ENCODE assay signal across 12 cellular contexts in genomic region chr4:150237110-150237852, GRCh38.
A peak's percentile ranks its signal among the peaks of the same experiment; 100 is the strongest.
DNase-seq lines count a peak whose midpoint lies in the region; ATAC-seq, FAIRE-seq and TF ChIP-seq lines count a peak whose summit lies in the region.
"Had no signal": no experiment of that assay in that cellular context is flagged by ENCODE, and none has a peak within 500 bp of the region (broad histone marks: within the 10 kb centered on the region; RNA-seq: fewer than 3 reads in every experiment).

No MANE protein-coding gene starts in this region.

- FAIRE-seq in K562 (lab: Jason Lieb, UNC), result no peak
- FAIRE-seq in kidney (lab: Jason Lieb, UNC), result peak; percentile 65

- H3K4me2 ChIP-seq in K562 (ENCODE audit: insufficient read depth, low read length), result no peak overlapping the region

- no peaks in the 10 kb centered on the region for H3K79me2 ChIP-seq in K562 (ENCODE audit: control insufficient read depth, insufficient read depth, low read length)

- H3K4me3 ChIP-seq in K562, result no peak overlapping the region
- H3K4me3 ChIP-seq in kidney (ENCODE audit: low read length in 2 of 2), result no peak overlapping the region

- no peaks in the 10 kb centered on the region for H3K9me3 Mint-ChIP-seq in T-helper 2 cell treated with Interferon-gamma antibody and Interleukin-4, amounts not matched to agents 5 μg/mL and 100 μg/mL, for 36 hours
- no peaks in the 10 kb centered on the region for H3K9me3 Mint-ChIP-seq in activated CD8-positive, alpha-beta memory T cell treated with anti-CD3 and anti-CD28 coated beads, Interleukin-2, amount 10 ng/mL, durations not matched to agents 7 days and 5 days (ENCODE audit: low read depth)
- H3K9me3 Mint-ChIP-seq: natural killer cell treated with Interleukin-12 subunit alpha and Interleukin-12 subunit beta and Interleukin-15 and Interleukin-18, amount 100 ng/mL, for 72 hours; type B pancreatic cell had no signal

- CTCF ChIA-PET in K562 (lab: Yijun Ruan, JAX; ENCODE audit: low intra/inter-chr PET ratio), result no interaction called here
- CTCF ChIA-PET in activated CD8-positive, alpha-beta memory T cell treated with anti-CD3 and anti-CD28 coated beads, Interleukin-2, amount 10 ng/mL, durations not matched to agents 7 days and 5 days (lab: Charles Lee), result no interaction called here

- DNase-seq in A172 (ENCODE audit: low spot score), result peak; percentile 94
- DNase-seq in HS-27A (ENCODE audit: low read depth), result peak; percentile 84
- DNase-seq in K562 (ENCODE audit: extremely low read depth in 1 of 4, low spot score in 3 of 4), result no peak
- no peak for DNase-seq in kidney
- DNase-seq in T-helper 2 cell treated with Interferon-gamma antibody and Interleukin-4, amounts not matched to agents 5 μg/mL and 100 μg/mL, for 36 hours (ENCODE audit: low spot score), result no peak
- DNase-seq in NCI-H2107 treated with DMSO at 0.1 percent for 48 hours (lab: John Stamatoyannopoulos, UW; ENCODE audit: unreplicated experiment), result no peak
- no peak for DNase-seq in activated CD8-positive, alpha-beta memory T cell treated with anti-CD3 and anti-CD28 coated beads, Interleukin-2, amount 10 ng/mL, durations not matched to agents 7 days and 5 days
- DNase-seq in Right ventricle myocardium inferior (ENCODE audit: missing footprints), result no peak
- DNase-seq: AML-193, NCI-H2171 treated with DMSO at 0.1 percent for 48 hours had no signal

- H3K27ac Mint-ChIP-seq in T-helper 2 cell treated with Interferon-gamma antibody and Interleukin-4, amounts not matched to agents 5 μg/mL and 100 μg/mL, for 36 hours, result no peak overlapping the region
- H3K27ac Mint-ChIP-seq in activated CD8-positive, alpha-beta memory T cell treated with anti-CD3 and anti-CD28 coated beads, Interleukin-2, amount 10 ng/mL, durations not matched to agents 7 days and 5 days, result no peak overlapping the region
- H3K27ac Mint-ChIP-seq: natural killer cell treated with Interleukin-12 subunit alpha and Interleukin-12 subunit beta and Interleukin-15 and Interleukin-18, amount 100 ng/mL, for 72 hours; type B pancreatic cell had no signal

- TF ChIP-seq RAD21 in K562 (CRISPR knock-in tag; conservative IDR thresholded peaks at IDR 0.05 in 1 of 2, IDR thresholded peaks at IDR 0.05 in 1 of 2), result no peak

- H3K36me3 ChIP-seq in K562 (ENCODE audit: control insufficient read depth, insufficient read depth, low read length) (no peaks in the 10 kb centered on the region), kidney (ENCODE audit: control insufficient read depth in 1 of 2, insufficient read depth in 2 of 2, low read length in 2 of 2) (no peaks in the 10 kb centered on the region)

- 18% methylated on average over 6 of the region's 6 CpGs for WGBS in K562 (ENCODE audit: insufficient coverage, low coverage, missing lambda C conversion rate)

- no peaks in the 10 kb centered on the region for H3K36me3 Mint-ChIP-seq in T-helper 2 cell treated with Interferon-gamma antibody and Interleukin-4, amounts not matched to agents 5 μg/mL and 100 μg/mL, for 36 hours (ENCODE audit: low read depth)
- no peaks in the 10 kb centered on the region for H3K36me3 Mint-ChIP-seq in activated CD8-positive, alpha-beta memory T cell treated with anti-CD3 and anti-CD28 coated beads, Interleukin-2, amount 10 ng/mL, durations not matched to agents 7 days and 5 days
- H3K36me3 Mint-ChIP-seq: natural killer cell treated with Interleukin-12 subunit alpha and Interleukin-12 subunit beta and Interleukin-15 and Interleukin-18, amount 100 ng/mL, for 72 hours had no signal

- POLR2A ChIA-PET in K562 (lab: Yijun Ruan, JAX), result no interaction called here

- no peaks in the 10 kb centered on the region for H3K4me1 Mint-ChIP-seq in T-helper 2 cell treated with Interferon-gamma antibody and Interleukin-4, amounts not matched to agents 5 μg/mL and 100 μg/mL, for 36 hours (ENCODE audit: low read depth)
- H3K4me1 Mint-ChIP-seq in activated CD8-positive, alpha-beta memory T cell treated with anti-CD3 and anti-CD28 coated beads, Interleukin-2, amount 10 ng/mL, durations not matched to agents 7 days and 5 days, result no peaks in the 10 kb centered on the region

- no peak overlapping the region for H2AFZ ChIP-seq in K562 (ENCODE audit: low read depth, low read length)

- intact Hi-C loops in K562 (cut with micrococcal nuclease) (no loop called here), kidney (cut with DNase I) (loop anchor here (10.0 kb wide), 1 partner anchor 232 kb away; no protein-coding TSS in a partner anchor), Right ventricle myocardium inferior (cut with DNase I) (no loop called here)

- no peaks in the 10 kb centered on the region for H3K9me3 ChIP-seq in K562 (replicated peaks; ENCODE audit: control insufficient read depth, insufficient read depth, low read depth, low read length)
- no peaks in the 10 kb centered on the region for H3K9me3 ChIP-seq in kidney (ENCODE audit: control insufficient read depth in 1 of 2, low read length in 2 of 2)

- H3K27me3 ChIP-seq in K562 (ENCODE audit: control insufficient read depth in 2 of 2, insufficient read depth in 2 of 2, low read length in 2 of 2), result peaks cover 5 to 8% of the 10 kb centered on the region in 2 experiments; a peak in 3 of 5 replicates

- H3K9ac ChIP-seq in K562 (ENCODE audit: insufficient read depth in 1 of 2, low read depth in 2 of 2, low read length in 2 of 2) (no peak overlapping the region), kidney (ENCODE audit: low read length in 2 of 2) (no peak overlapping the region)

- H4K20me1 ChIP-seq in K562 (replicated peaks; ENCODE audit: control insufficient read depth, insufficient read depth, low read length), result no peaks in the 10 kb centered on the region

- ATAC-seq in K562 (no peak), Right ventricle myocardium inferior (no peak)
- ATAC-seq in activated CD8-positive, alpha-beta memory T cell treated with anti-CD3 and anti-CD28 coated beads, Interleukin-2, amount 10 ng/mL, durations not matched to agents 7 days and 5 days, result no peak
- ATAC-seq: natural killer cell treated with Interleukin-12 subunit alpha and Interleukin-12 subunit beta and Interleukin-15 and Interleukin-18, amount 100 ng/mL, for 72 hours had no signal

- H3K9me1 ChIP-seq in K562 (ENCODE audit: control insufficient read depth, insufficient read depth, low read length), result no peaks in the 10 kb centered on the region

- no peak for TF ChIP-seq POLR2A in K562 (conservative IDR thresholded peaks at IDR 0.05)

- TF ChIP-seq CTCF in K562 (IDR thresholded peaks at IDR 0.05 in 2 of 3, conservative IDR thresholded peaks at IDR 0.05 in 1 of 3; ENCODE audit: insufficient read depth in 2 of 3, low read depth in 1 of 3, low read length in 3 of 3) (no peak), kidney (IDR thresholded peaks at IDR 0.05; ENCODE audit: borderline replicate concordance, extremely low read depth, insufficient read depth) (no peak)

- no TSS peak for BruUV-seq in K562 (replicated peaks; lab: Mats Ljungman, UMichigan)

- in situ Hi-C loops in K562 (cut with MboI), result no loop called here

- H3K4me3 Mint-ChIP-seq in T-helper 2 cell treated with Interferon-gamma antibody and Interleukin-4, amounts not matched to agents 5 μg/mL and 100 μg/mL, for 36 hours, result no peak overlapping the region
- H3K4me3 Mint-ChIP-seq in activated CD8-positive, alpha-beta memory T cell treated with anti-CD3 and anti-CD28 coated beads, Interleukin-2, amount 10 ng/mL, durations not matched to agents 7 days and 5 days, result no peak overlapping the region
- H3K4me3 Mint-ChIP-seq: natural killer cell treated with Interleukin-12 subunit alpha and Interleukin-12 subunit beta and Interleukin-15 and Interleukin-18, amount 100 ng/mL, for 72 hours; type B pancreatic cell had no signal

- no peaks in the 10 kb centered on the region; a peak in 1 of 5 replicates for H3K4me1 ChIP-seq in K562 (replicated peaks in 1 of 2; ENCODE audit: control insufficient read depth in 2 of 2, insufficient read depth in 2 of 2, low read length in 2 of 2)
- H3K4me1 ChIP-seq in kidney (ENCODE audit: control insufficient read depth in 1 of 2, insufficient read depth in 1 of 2, low read depth in 1 of 2, low read length in 2 of 2), result no peaks in the 10 kb centered on the region

- H3K27ac ChIP-seq in K562 (ENCODE audit: extremely low read depth, low read depth, low read length) (no peak overlapping the region), kidney (ENCODE audit: low read depth in 2 of 2, low read length in 2 of 2) (no peak overlapping the region)

- TF ChIP-seq EP300 in K562 (IDR thresholded peaks at IDR 0.05; ENCODE audit: low read length), result no peak

- H3K27me3 Mint-ChIP-seq in T-helper 2 cell treated with Interferon-gamma antibody and Interleukin-4, amounts not matched to agents 5 μg/mL and 100 μg/mL, for 36 hours (ENCODE audit: low read depth), result peaks cover 4% of the 10 kb centered on the region
- H3K27me3 Mint-ChIP-seq in activated CD8-positive, alpha-beta memory T cell treated with anti-CD3 and anti-CD28 coated beads, Interleukin-2, amount 10 ng/mL, durations not matched to agents 7 days and 5 days, result peaks cover 18% of the 10 kb centered on the region
- H3K27me3 Mint-ChIP-seq: type B pancreatic cell had no signal

TF ChIP-seq in K562, 482 proteins besides CTCF, POLR2A, EP300 and RAD21 (continues in another document):
- TF ChIP-seq AFF1 (IDR thresholded peaks at IDR 0.05; ENCODE audit: low read depth in 1 of 2, partially characterized antibody in 2 of 2), result no peak

Comparison
In these comparisons a context has a peak if more than half of its experiments do, and no peak if none do; other contexts are left out.
1. DNase-seq: peak in A172 (single experiment) and HS-27A (single experiment); none in K562 (0 of 4), kidney (single experiment), T-helper 2 cell treated with Interferon-gamma antibody and Interleukin-4, amounts not matched to agents 5 μg/mL and 100 μg/mL, for 36 hours (single experiment), NCI-H2107 treated with DMSO at 0.1 percent for 48 hours (single experiment), activated CD8-positive, alpha-beta memory T cell treated with anti-CD3 and anti-CD28 coated beads, Interleukin-2, amount 10 ng/mL, durations not matched to agents 7 days and 5 days (single experiment) and Right ventricle myocardium inferior (single experiment).